Comparison of ENCODE assay signal across 26 cellular contexts in the genomic region with DNA sequence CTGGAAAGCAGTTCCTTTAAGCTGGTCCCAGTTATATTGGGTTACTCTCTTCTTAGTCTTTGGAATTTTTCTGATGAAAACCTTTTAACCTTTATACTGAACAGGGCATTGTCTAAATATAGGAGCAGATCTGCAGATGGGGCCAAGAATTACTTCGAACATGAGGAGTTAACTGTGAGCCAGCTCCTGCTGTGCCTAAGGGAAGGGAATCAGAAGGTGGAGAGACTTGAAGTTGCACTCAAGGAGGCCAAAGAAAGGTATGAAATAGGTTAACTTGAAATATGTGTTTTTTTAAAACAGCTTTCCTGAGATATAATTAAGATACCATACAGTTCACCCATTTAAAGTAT. TPM values are rescaled to one million over a fixed set of nuclear protein-coding genes. Genes with fewer than 3 reads are reported as not detected.
A peak's percentile ranks its signal among the peaks of the same experiment; 100 is the strongest.
DNase-seq lines count a peak whose midpoint lies in the region; ATAC-seq and TF ChIP-seq lines count a peak whose summit lies in the region.
"Had no signal": no experiment of that assay in that cellular context is flagged by ENCODE, and none has a peak within 500 bp of the region (broad histone marks: within the 10 kb centered on the region; RNA-seq: fewer than 3 reads in every experiment).

No MANE protein-coding gene starts in this region.

- H3K4me3 Mint-ChIP-seq in nephron progenitor cell, result no peak overlapping the region
- H3K4me3 Mint-ChIP-seq: activated CD4-positive, alpha-beta T cell treated with anti-CD3 and anti-CD28 coated beads, Interleukin-2, amount 10 ng/mL, durations not matched to agents 7 days and 5 days; CD4-positive, alpha-beta T cell had no signal

- H3K9me3 ChIP-seq in cardiac muscle cell (ENCODE audit: low read depth), result no peaks in the 10 kb centered on the region
- H3K9me3 ChIP-seq: colonic mucosa, esophagus muscularis mucosa, gastroesophageal sphincter, neutrophil, prostate gland, thoracic aorta, uterus had no signal

- peaks cover 10% of the 10 kb centered on the region for H3K36me3 Mint-ChIP-seq in nephron progenitor cell (ENCODE audit: low read depth)

- peaks cover 24% of the 10 kb centered on the region for H3K4me1 ChIP-seq in cardiac muscle cell (ENCODE audit: low read depth)
- H3K4me1 ChIP-seq: colonic mucosa, prostate gland, uterus had no signal

- no peak for ATAC-seq in GM19351 (IDR thresholded peaks at IDR 0.05; ENCODE audit: unreplicated experiment)
- ATAC-seq in esophagus mucosa, result no peak
- ATAC-seq: gastroesophageal sphincter, HCT116, HepG2 had no signal

- TF ChIP-seq CTCF in cardiac muscle cell (IDR thresholded peaks at IDR 0.05; ENCODE audit: low read depth, low read length) (no peak), choroid plexus epithelial cell (conservative IDR thresholded peaks at IDR 0.05; ENCODE audit: low read depth, low read length) (no peak), nephron progenitor cell (IDR thresholded peaks at IDR 0.05) (no peak)

- no peak overlapping the region for H3K4me3 ChIP-seq in cardiac muscle cell
- H3K4me3 ChIP-seq in choroid plexus epithelial cell (ENCODE audit: low read depth, low read length), result no peak overlapping the region
- H3K4me3 ChIP-seq: colonic mucosa, esophagus muscularis mucosa, gastroesophageal sphincter, prostate gland, skin epidermis, thoracic aorta, uterus had no signal

- H3K27me3 Mint-ChIP-seq in nephron progenitor cell (ENCODE audit: low read depth, poor library complexity), result peaks cover 5% of the 10 kb centered on the region
- H3K27me3 Mint-ChIP-seq: activated CD4-positive, alpha-beta T cell treated with anti-CD3 and anti-CD28 coated beads, Interleukin-2, amount 10 ng/mL, durations not matched to agents 7 days and 5 days; CD4-positive, alpha-beta T cell had no signal

- DNase-seq in cardiac muscle cell (ENCODE audit: low read depth in 1 of 2, low spot score in 1 of 2), result no peak
- no peak for DNase-seq in cardiac septum (ENCODE audit: low spot score)
- peak; percentile 45 for DNase-seq in choroid plexus epithelial cell (ENCODE audit: low read depth)
- no peak for DNase-seq in nephron progenitor cell
- DNase-seq in 8988T, result no peak
- DNase-seq: activated CD4-positive, alpha-beta T cell treated with anti-CD3 and anti-CD28 coated beads, Interleukin-2, amount 10 ng/mL, durations not matched to agents 7 days and 5 days; activated effector memory CD4-positive, alpha-beta T cell treated with Interleukin-2 at 50 U/mL for 16 hours; CD4-positive, alpha-beta T cell; colonic mucosa; kidney; NCI-H1092; NCI-H187; NCI-H526 treated with DMSO at 0.1 percent for 48 hours; stimulated activated CD4-positive, alpha-beta T cell treated with anti-CD3 and anti-CD28 coated beads, Interleukin-1b, Interleukin-23, amount 100 ng/mL, for 48 hours; uterus had no signal

- H3K27me3 ChIP-seq in cardiac muscle cell, result no peaks in the 10 kb centered on the region
- H3K27me3 ChIP-seq: colonic mucosa, esophagus muscularis mucosa, gastroesophageal sphincter, uterus had no signal

- H3K27ac Mint-ChIP-seq in nephron progenitor cell, result peak overlapping the region; percentile 30
- H3K27ac Mint-ChIP-seq: CD4-positive, alpha-beta T cell had no signal

- intact Hi-C loops in cardiac septum (cut with DNase I), result no loop called here

- peaks cover 9% of the 10 kb centered on the region for H3K36me3 ChIP-seq in cardiac muscle cell
- H3K36me3 ChIP-seq: neutrophil, prostate gland, uterus had no signal

- H3K9me3 Mint-ChIP-seq in nephron progenitor cell, result no peaks in the 10 kb centered on the region
- H3K9me3 Mint-ChIP-seq: activated CD4-positive, alpha-beta T cell treated with anti-CD3 and anti-CD28 coated beads, Interleukin-2, amount 10 ng/mL, durations not matched to agents 7 days and 5 days; CD4-positive, alpha-beta T cell had no signal

- H3K4me1 Mint-ChIP-seq in nephron progenitor cell, result peaks cover 9% of the 10 kb centered on the region

- peak overlapping the region; percentile 77 for H3K27ac ChIP-seq in cardiac muscle cell
- H3K27ac ChIP-seq: colonic mucosa, esophagus muscularis mucosa, gastroesophageal sphincter, neutrophil, prostate gland, skin epidermis, thoracic aorta, uterus, VCaP had no signal

RNA-seq across cellular contexts. Expression of a gene that starts 18.8 kb away (rescaled TPM):
- 9.8 and 12.4 TPM in 2 replicates for total RNA-seq in cardiac muscle cell
- polyA plus RNA-seq in cardiac muscle cell, result 16.8 and 21.3 TPM in 2 replicates
- 126 TPM for total RNA-seq in cardiac septum
- total RNA-seq in esophagus mucosa, result 29.6 TPM

RNA-seq across cellular contexts. Expression of a gene that starts 42.6 kb away (rescaled TPM):
- total RNA-seq in cardiac muscle cell (3.9 and 4.8 TPM in 2 replicates), cardiac septum (0.22 TPM), esophagus mucosa (5.9 TPM)
- polyA plus RNA-seq in cardiac muscle cell, result 6.9 and 10.0 TPM in 2 replicates
